Comparison of ENCODE assay signal across 15 cellular contexts in genomic region chr5:10630126-10630525, GRCh38.
"Had no signal": no experiment of that assay in that cellular context is flagged by ENCODE, and none has a peak within 500 bp of the region (broad histone marks: within the 10 kb centered on the region; RNA-seq: fewer than 3 reads in every experiment).

No MANE protein-coding gene starts in this region.

- H3K36me3 Mint-ChIP-seq: activated naive CD4-positive, alpha-beta T cell treated with anti-CD3 and anti-CD28 coated beads, Interleukin-2, amount 50 U/mL, for 24 hours; type B pancreatic cell had no signal

- H3K27me3 ChIP-seq: adrenal gland, hepatocyte had no signal

- H3K9me3 Mint-ChIP-seq: activated naive CD4-positive, alpha-beta T cell treated with anti-CD3 and anti-CD28 coated beads, Interleukin-2, amount 50 U/mL, for 24 hours; nephron; type B pancreatic cell had no signal

- H3K9me3 ChIP-seq: adrenal gland, esophagus muscularis mucosa had no signal

- ATAC-seq: activated CD4-positive, CD25-positive, alpha-beta regulatory T cell treated with anti-CD3 and anti-CD28 coated beads, Interleukin-2, amount 50 U/mL, for 24 hours; left lobe of liver; stimulated activated naive CD8-positive, alpha-beta T cell treated with anti-CD3 and anti-CD28 coated beads, Interleukin-15, amount 100 ng/mL, for 72 hours had no signal

- H3K27ac ChIP-seq: adrenal gland, esophagus muscularis mucosa, hepatocyte, skin epidermis had no signal

- DNase-seq: activated CD4-positive, alpha-beta T cell treated with anti-CD3 and anti-CD28 coated beads, Interleukin-2, amount 50 U/mL, for 4 hours; activated effector memory CD4-positive, alpha-beta T cell treated with Interleukin-2 at 50 U/mL for 16 hours; adrenal gland; islet precursor cell; occipital lobe; stimulated activated naive CD8-positive, alpha-beta T cell treated with anti-CD3 and anti-CD28 coated beads, Interleukin-15, amount 100 ng/mL, for 72 hours; SW 1271 had no signal

- H3K27ac Mint-ChIP-seq: nephron had no signal

- H3K27me3 Mint-ChIP-seq: activated naive CD4-positive, alpha-beta T cell treated with anti-CD3 and anti-CD28 coated beads, Interleukin-2, amount 50 U/mL, for 24 hours had no signal

- H3K4me3 Mint-ChIP-seq: activated naive CD4-positive, alpha-beta T cell treated with anti-CD3 and anti-CD28 coated beads, Interleukin-2, amount 50 U/mL, for 24 hours; nephron; type B pancreatic cell had no signal

- H3K36me3 ChIP-seq: adrenal gland, esophagus muscularis mucosa had no signal

- H3K4me3 ChIP-seq: adrenal gland, esophagus muscularis mucosa, hepatocyte, skin epidermis had no signal
